10 cellular contexts compared by ENCODE assay signal in the genomic region with DNA sequence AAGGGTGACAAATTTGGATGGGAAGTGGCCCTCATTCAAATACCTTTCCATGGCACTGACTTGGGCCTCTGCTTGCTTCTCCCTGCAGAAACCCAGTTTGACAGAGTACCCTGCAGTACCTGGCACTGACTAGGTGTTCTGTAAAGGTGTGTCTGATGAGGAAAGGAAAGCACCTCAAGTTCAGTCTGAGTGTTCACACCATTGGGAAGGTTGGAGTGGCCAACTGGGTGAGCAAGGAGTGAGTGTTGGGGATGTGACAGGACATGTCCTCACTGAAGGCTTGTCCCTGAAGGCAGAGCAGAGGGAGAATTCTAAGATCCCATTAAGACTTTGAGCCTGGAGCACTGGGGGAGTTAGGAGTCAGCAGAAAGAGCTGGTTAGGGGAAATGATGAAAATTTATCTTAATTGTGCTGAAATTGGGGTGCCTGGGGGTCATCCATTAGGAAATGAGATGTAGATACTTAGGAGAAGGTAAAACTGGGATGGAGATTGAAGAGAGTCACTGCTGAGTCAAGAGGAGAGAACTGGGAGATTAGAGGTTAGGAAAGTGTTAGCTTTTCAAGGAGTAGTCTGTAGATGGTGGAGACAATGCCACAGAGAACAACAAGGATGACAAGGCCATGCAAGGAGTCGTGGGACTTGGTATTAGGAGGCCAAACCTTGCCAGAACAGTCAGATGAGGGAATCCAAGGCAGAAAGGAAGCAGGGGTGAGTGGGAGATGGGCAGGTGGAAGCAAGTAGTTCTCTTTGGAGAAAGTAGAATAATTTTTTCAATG. TPM values are rescaled to one million over a fixed set of nuclear protein-coding genes. Genes with fewer than 3 reads are reported as not detected.
A peak's percentile ranks its signal among the peaks of the same experiment; 100 is the strongest.
DNase-seq lines count a peak whose midpoint lies in the region; ATAC-seq and TF ChIP-seq lines count a peak whose summit lies in the region.
"Had no signal": no experiment of that assay in that cellular context is flagged by ENCODE, and none has a peak within 500 bp of the region (broad histone marks: within the 10 kb centered on the region; RNA-seq: fewer than 3 reads in every experiment).

No MANE protein-coding gene starts in this region.

- no peak overlapping the region for H3K4me3 Mint-ChIP-seq in activated naive CD4-positive, alpha-beta T cell treated with anti-CD3 and anti-CD28 coated beads for 36 hours

- TF ChIP-seq EP300 in suprapubic skin (IDR thresholded peaks at IDR 0.05), result no peak

- peaks cover 66% of the 10 kb centered on the region for H3K36me3 Mint-ChIP-seq in activated naive CD4-positive, alpha-beta T cell treated with anti-CD3 and anti-CD28 coated beads for 36 hours (ENCODE audit: low read depth)

- CTCF ChIA-PET in activated naive CD4-positive, alpha-beta T cell treated with anti-CD3 and anti-CD28 coated beads for 36 hours (lab: Charles Lee), result interaction anchor here (0.5 to 1.0 kb wide), 3 partner anchors 22 to 237 kb away, joined by 3 to 6 read pairs (median 4); no protein-coding TSS in a partner anchor

- TF ChIP-seq CTCF in suprapubic skin (IDR thresholded peaks at IDR 0.05) (no peak), psoas muscle (IDR thresholded peaks at IDR 0.05) (no peak)

- TF ChIP-seq POLR2A in suprapubic skin (IDR thresholded peaks at IDR 0.05), result no peak

- H3K27ac ChIP-seq in SK-N-MC, result peak overlapping the region; percentile 48; the same call in 1 of the 2 replicates
- H3K27ac ChIP-seq in suprapubic skin, result peak overlapping the region; percentile 52
- no peak overlapping the region for H3K27ac ChIP-seq in psoas muscle

- H3K9me3 ChIP-seq in SK-N-MC (ENCODE audit: low read depth, low read length) (no peaks in the 10 kb centered on the region), suprapubic skin (no peaks in the 10 kb centered on the region), psoas muscle (no peaks in the 10 kb centered on the region)

- H3K4me1 Mint-ChIP-seq in activated naive CD4-positive, alpha-beta T cell treated with anti-CD3 and anti-CD28 coated beads for 36 hours (ENCODE audit: low read depth), result peaks cover 77% of the 10 kb centered on the region

- H3K9me3 Mint-ChIP-seq in activated naive CD4-positive, alpha-beta T cell treated with anti-CD3 and anti-CD28 coated beads for 36 hours, result no peaks in the 10 kb centered on the region

- H3K36me3 ChIP-seq in SK-N-MC (ENCODE audit: insufficient read depth, low read length) (peaks cover 84% of the 10 kb centered on the region), suprapubic skin (no peaks in the 10 kb centered on the region), psoas muscle (ENCODE audit: insufficient read depth in 1 of 2, low read depth in 1 of 2) (peaks cover 3 to 20% of the 10 kb centered on the region in 2 donors)

- no peaks in the 10 kb centered on the region for H3K27me3 Mint-ChIP-seq in activated naive CD4-positive, alpha-beta T cell treated with anti-CD3 and anti-CD28 coated beads for 36 hours (ENCODE audit: low read depth)

- peaks cover 66% of the 10 kb centered on the region for H3K4me1 ChIP-seq in suprapubic skin
- peaks cover 18% of the 10 kb centered on the region for H3K4me1 ChIP-seq in psoas muscle

- H3K4me3 ChIP-seq in SK-N-MC, result no peak overlapping the region
- no peak overlapping the region for H3K4me3 ChIP-seq in suprapubic skin
- H3K4me3 ChIP-seq in psoas muscle, result no peak overlapping the region

- no peak overlapping the region for H3K9ac ChIP-seq in SK-N-MC (ENCODE audit: insufficient read length)

- H3K27me3 ChIP-seq in suprapubic skin (no peaks in the 10 kb centered on the region), psoas muscle (ENCODE audit: insufficient read depth in 3 of 3, low read length in 2 of 3) (no peaks in the 10 kb centered on the region)

- peak; percentile 92 for ATAC-seq in esophagus mucosa
- ATAC-seq in psoas muscle, result no peak

- intact Hi-C loops in activated naive CD4-positive, alpha-beta T cell treated with anti-CD3 and anti-CD28 coated beads for 36 hours (cut with micrococcal nuclease), result no loop called here
- intact Hi-C loops in psoas muscle (cut with DNase I), result loop anchor here in 1 of 2 donors (10.0 kb wide), 1 partner anchor 56 kb away; no protein-coding TSS in a partner anchor

- peak overlapping the region; percentile 32 for H3K27ac Mint-ChIP-seq in activated naive CD4-positive, alpha-beta T cell treated with anti-CD3 and anti-CD28 coated beads for 36 hours

- DNase-seq in activated naive CD4-positive, alpha-beta T cell treated with anti-CD3 and anti-CD28 coated beads for 36 hours, result no peak
- no peak for DNase-seq in activated naive CD4-positive, alpha-beta T cell (lab: John Stamatoyannopoulos, UW)
- DNase-seq in SK-N-MC (ENCODE audit: low read depth, low spot score) (no peak), suprapubic skin (ENCODE audit: low spot score in 2 of 2) (no peak), NCI-H2227 (lab: John Stamatoyannopoulos, UW; ENCODE audit: unreplicated experiment) (no peak), NOMO-1 treated with DMSO at 0.1 percent for 48 hours (lab: John Stamatoyannopoulos, UW; ENCODE audit: unreplicated experiment) (no peak), psoas muscle (no peak)
- DNase-seq: activated CD4-positive, CD25-positive, alpha-beta regulatory T cell treated with anti-CD3 and anti-CD28 coated beads, Interleukin-2, amount 50 U/mL, for 72 hours; NCI-H2227 treated with DMSO at 0.1 percent for 48 hours had no signal

- WGBS in suprapubic skin, result 31% methylated on average over 1 of the region's 1 CpG
- WGBS in psoas muscle, 3 donors, result 41 to 71% (median 58%) methylated on average over 1 of the region's 1 CpG

RNA-seq across cellular contexts. Expression of a gene that starts 6.1 kb away (rescaled TPM):
- 100 to 1,000 TPM; 143 to 147 TPM for total RNA-seq in activated naive CD4-positive, alpha-beta T cell treated with anti-CD3 and anti-CD28 coated beads for 36 hours
- 131 TPM for total RNA-seq in esophagus mucosa
- 100 to 1,000 TPM in 3 of 4 donors, 10 to 100 TPM in 1; 97.5 to 160 (median 146) TPM for total RNA-seq in suprapubic skin
- 10 to 100 TPM; 36.3 to 47.0 (median 43.6) TPM for total RNA-seq in psoas muscle
- polyA plus RNA-seq in psoas muscle, result 10 to 100 TPM; 21.0 to 24.1 (median 23.8) TPM

RNA-seq across cellular contexts. Expression of a gene that starts 38.6 kb away (rescaled TPM):
- total RNA-seq in activated naive CD4-positive, alpha-beta T cell treated with anti-CD3 and anti-CD28 coated beads for 36 hours, result 10 to 100 TPM; 17.0 to 19.3 TPM
- total RNA-seq in esophagus mucosa, result 6.9 TPM
- 10 to 100 TPM; 10.1 to 22.0 (median 15.2) TPM for total RNA-seq in suprapubic skin
- total RNA-seq in psoas muscle, result 1 to 10 TPM; 2.8 to 7.7 (median 5.5) TPM
- polyA plus RNA-seq in psoas muscle, result 1 to 10 TPM; 2.2 to 7.8 (median 3.9) TPM
